In the genomic region with DNA sequence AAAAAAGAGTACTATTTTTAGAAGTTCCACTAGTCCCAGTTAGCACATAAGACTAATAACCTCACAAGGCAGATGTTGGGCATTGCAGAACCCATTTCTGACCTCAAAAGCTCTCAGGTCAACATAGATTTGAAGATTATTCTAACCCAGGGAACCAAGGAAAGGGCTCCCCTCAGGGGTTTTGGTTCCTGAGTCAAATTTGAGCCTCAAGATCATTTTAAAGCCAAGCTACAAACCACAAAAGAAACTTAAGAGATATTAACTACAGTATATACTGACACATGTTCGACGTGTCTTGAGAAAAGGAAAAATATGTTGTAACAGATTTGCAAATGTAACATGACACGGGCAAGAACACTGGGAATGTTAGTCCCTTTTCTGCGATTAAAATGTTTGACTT, we compare ENCODE assay signal across 24 cellular contexts.
DNase-seq lines count a peak whose midpoint lies in the region; ATAC-seq, FAIRE-seq and TF ChIP-seq lines count a peak whose summit lies in the region.
"Had no signal": no experiment of that assay in that cellular context is flagged by ENCODE, and none has a peak within 500 bp of the region (broad histone marks: within the 10 kb centered on the region; RNA-seq: fewer than 3 reads in every experiment).

No MANE protein-coding gene starts in this region.

- H3K79me1 ChIP-seq in mesendoderm (ENCODE audit: low read length), result peaks cover 21% of the 10 kb centered on the region

- H2AK5ac ChIP-seq in mesendoderm (ENCODE audit: low read length), result no peak overlapping the region

- H3K9ac ChIP-seq in DND-41 (ENCODE audit: low read depth, low read length) (no peak overlapping the region), mesendoderm (ENCODE audit: low read length) (no peak overlapping the region)
- H3K9ac ChIP-seq: BLaER1 treated with 17β-estradiol and CSF1 and Interleukin-3, amounts not matched to agents 10 nM and 100 nM; KMS-11; parathyroid adenoma had no signal

- 0 out of 2 replicates have a peak, but pooled peaks cover 8% of the 10 kb centered on the region for H3K36me3 ChIP-seq in DND-41 (ENCODE audit: insufficient read depth, low read length)
- H3K36me3 ChIP-seq in KOPT-K1 (ENCODE audit: insufficient read depth, low read length), result no peaks in the 10 kb centered on the region; the same call in 1 of the 2 replicates
- no peaks in the 10 kb centered on the region for H3K36me3 ChIP-seq in ascending aorta
- H3K36me3 ChIP-seq in mesendoderm (ENCODE audit: control insufficient read depth, insufficient read depth, low read length), result no peaks in the 10 kb centered on the region
- H3K36me3 ChIP-seq: Peyer's patch, SJSA1, transverse colon had no signal

- peaks cover 7 to 8% of the 10 kb centered on the region in 2 donors for H3K36me3 Mint-ChIP-seq in CD14-positive monocyte

- peaks cover 47% of the 10 kb centered on the region for H4K20me1 ChIP-seq in DND-41 (ENCODE audit: insufficient read depth, low read length)

- no peak for TF ChIP-seq CTCF in DND-41 (IDR thresholded peaks at IDR 0.05; ENCODE audit: borderline replicate concordance, extremely low read depth, low read length, poor library complexity, severe bottlenecking)
- TF ChIP-seq CTCF in ascending aorta (IDR thresholded peaks at IDR 0.05), result no peak
- no peak for TF ChIP-seq CTCF in CD14-positive monocyte (IDR thresholded peaks at IDR 0.05)

- H3K4me1 Mint-ChIP-seq in CD14-positive monocyte, result peaks cover 68% of the 10 kb centered on the region

- H3K27me3 ChIP-seq in DND-41 (ENCODE audit: insufficient read depth, low read length, poor library complexity) (no peaks in the 10 kb centered on the region), ascending aorta (no peaks in the 10 kb centered on the region), mesendoderm (ENCODE audit: insufficient read depth, low read length, poor library complexity) (no peaks in the 10 kb centered on the region)
- H3K27me3 ChIP-seq: BLaER1 treated with 17β-estradiol and CSF1 and Interleukin-3, amounts not matched to agents 10 nM and 100 nM; Peyer's patch; SJSA1; transverse colon had no signal

- no peak overlapping the region for H3K18ac ChIP-seq in mesendoderm (ENCODE audit: low read length)

- no peak overlapping the region for H2BK5ac ChIP-seq in mesendoderm (ENCODE audit: low read length)

- H3K4me3 ChIP-seq in DND-41 (ENCODE audit: low read depth in 1 of 2, low read length in 2 of 2) (no peak overlapping the region), ascending aorta (no peak overlapping the region), mesendoderm (ENCODE audit: low read length) (no peak overlapping the region)
- H3K4me3 ChIP-seq: BLaER1 treated with 17β-estradiol and CSF1 and Interleukin-3, amounts not matched to agents 10 nM and 100 nM; Peyer's patch; SJSA1; transverse colon had no signal

- no peak for FAIRE-seq in GM19239 (lab: Jason Lieb, UNC)
- FAIRE-seq: bronchial epithelial cell had no signal

- H3K4ac ChIP-seq in mesendoderm (ENCODE audit: low read depth, low read length), result no peak overlapping the region

- no peak overlapping the region; the same call in 1 of the 2 replicates for H3K27ac ChIP-seq in DND-41 (ENCODE audit: low read length)
- peak overlapping the region; percentile 57 for H3K27ac ChIP-seq in KOPT-K1 (ENCODE audit: low read depth, low read length, poor library complexity, severe bottlenecking)
- H3K27ac ChIP-seq in ascending aorta, result peak overlapping the region; percentile 23 to 58
- no peak overlapping the region for H3K27ac ChIP-seq in mesendoderm (ENCODE audit: low read depth, low read length)
- H3K27ac ChIP-seq: KMS-11, parathyroid adenoma, Peyer's patch, SJSA1 had no signal

- H3K27ac Mint-ChIP-seq in CD14-positive monocyte, result peak overlapping the region in 3 of 7 donors; percentile 53 to 69 (median 62)
- H3K27ac Mint-ChIP-seq: activated CD8-positive, alpha-beta T cell treated with anti-CD3 and anti-CD28 coated beads, Interleukin-2, amount 10 ng/mL, durations not matched to agents 7 days and 5 days; stimulated activated naive CD8-positive, alpha-beta T cell treated with anti-CD3 and anti-CD28 coated beads, Interleukin-15, amount 100 ng/mL, for 72 hours had no signal

- H3K79me2 ChIP-seq in DND-41 (ENCODE audit: insufficient read depth, low read length) (peaks cover 99% of the 10 kb centered on the region), mesendoderm (ENCODE audit: control insufficient read depth, insufficient read depth, low read length) (peaks cover 26% of the 10 kb centered on the region)

- H3K9me3 ChIP-seq in DND-41 (ENCODE audit: insufficient read depth, low read length, severe bottlenecking) (no peaks in the 10 kb centered on the region), KOPT-K1 (ENCODE audit: insufficient read depth, low read length, poor library complexity, severe bottlenecking) (no peaks in the 10 kb centered on the region), ascending aorta (no peaks in the 10 kb centered on the region)
- H3K9me3 ChIP-seq: Peyer's patch, SJSA1, transverse colon had no signal

- H3K4me3 Mint-ChIP-seq in CD14-positive monocyte, result no peak overlapping the region
- H3K4me3 Mint-ChIP-seq: activated CD8-positive, alpha-beta T cell treated with anti-CD3 and anti-CD28 coated beads, Interleukin-2, amount 10 ng/mL, durations not matched to agents 7 days and 5 days; stimulated activated naive CD8-positive, alpha-beta T cell treated with anti-CD3 and anti-CD28 coated beads, Interleukin-15, amount 100 ng/mL, for 72 hours had no signal

- H2BK120ac ChIP-seq in mesendoderm (ENCODE audit: low read depth, low read length), result peak overlapping the region; percentile 45

- intact Hi-C loops in ascending aorta (cut with DNase I), result no loop called here
- intact Hi-C loops in CD14-positive monocyte (cut with micrococcal nuclease), result loop anchor here in 1 of 2 donors (10.0 kb wide), 1 partner anchor 92 kb away; a partner anchor contains a TSS

- no peak overlapping the region for H3K56ac ChIP-seq in mesendoderm (ENCODE audit: low read length)

- H2AFZ ChIP-seq in DND-41 (ENCODE audit: low read depth, low read length), result no peak overlapping the region
- H2AFZ ChIP-seq: parathyroid adenoma had no signal

- H3K9me3 Mint-ChIP-seq in CD14-positive monocyte, result peaks cover 0 to 5% (median 3%) of the 10 kb centered on the region in 7 donors
- H3K9me3 Mint-ChIP-seq: naive thymus-derived CD8-positive, alpha-beta T cell; stimulated activated naive CD8-positive, alpha-beta T cell treated with anti-CD3 and anti-CD28 coated beads, Interleukin-15, amount 100 ng/mL, for 72 hours had no signal

- ATAC-seq in DND-41 (ENCODE audit: insufficient read depth, low read depth), result peak; percentile 36; the same call in 1 of the 3 replicates
- ATAC-seq: activated CD8-positive, alpha-beta T cell treated with anti-CD3 and anti-CD28 coated beads, Interleukin-2, amount 10 ng/mL, durations not matched to agents 7 days and 5 days; naive thymus-derived CD8-positive, alpha-beta T cell; right cardiac atrium; stimulated activated naive CD8-positive, alpha-beta T cell treated with anti-CD3 and anti-CD28 coated beads, Interleukin-15, amount 100 ng/mL, for 72 hours had no signal

- H3K23ac ChIP-seq in mesendoderm (ENCODE audit: low read length), result no peak overlapping the region

- H4K8ac ChIP-seq in mesendoderm (ENCODE audit: low read depth, low read length), result no peak overlapping the region

- H2BK15ac ChIP-seq in mesendoderm (replicated peaks; ENCODE audit: low read depth), result no peak overlapping the region

- H3K4me2 ChIP-seq in DND-41 (ENCODE audit: insufficient read depth, low read length) (no peak overlapping the region), mesendoderm (ENCODE audit: low read length) (no peak overlapping the region)
- H3K4me2 ChIP-seq: KMS-11 had no signal

- no peak overlapping the region for H4K5ac ChIP-seq in mesendoderm (ENCODE audit: low read length)

- DNase-seq in DND-41 (no peak), ascending aorta (ENCODE audit: low spot score in 2 of 2) (no peak), mesendoderm (no peak), AG20443 (ENCODE audit: low spot score) (no peak), GM19239 (ENCODE audit: insufficient read length, low spot score) (no peak), CD14-positive monocyte (ENCODE audit: low spot score) (no peak), GM03348 (ENCODE audit: low spot score) (no peak)
- DNase-seq: activated CD4-positive, CD25-positive, alpha-beta regulatory T cell treated with anti-CD3 and anti-CD28 coated beads, Interleukin-2, amount 50 U/mL, for 72 hours; activated CD8-positive, alpha-beta T cell treated with anti-CD3 and anti-CD28 coated beads, Interleukin-2, amount 10 ng/mL, durations not matched to agents 7 days and 5 days; cortex of kidney; glutamatergic neuron; naive thymus-derived CD8-positive, alpha-beta T cell; NCI-H1417; NCI-H446; Peyer's patch; right cardiac atrium; stimulated activated naive CD8-positive, alpha-beta T cell treated with anti-CD3 and anti-CD28 coated beads, Interleukin-15, amount 100 ng/mL, for 72 hours; transverse colon had no signal

- H3K4me1 ChIP-seq in DND-41 (ENCODE audit: insufficient read depth, low read length) (peaks cover 42% of the 10 kb centered on the region), ascending aorta (peaks cover 6 to 62% of the 10 kb centered on the region in 2 donors), mesendoderm (ENCODE audit: control insufficient read depth, low read depth, low read length) (peaks cover 6% of the 10 kb centered on the region)

- no CpG with 5 or more reads among the region's 4 CpGs for WGBS in mesendoderm (ENCODE audit: extremely low coverage, insufficient coverage, low lambda C conversion rate)

- no peaks in the 10 kb centered on the region for H3K27me3 Mint-ChIP-seq in CD14-positive monocyte (ENCODE audit: low read depth in 3 of 3)
- H3K27me3 Mint-ChIP-seq: naive thymus-derived CD8-positive, alpha-beta T cell; stimulated activated naive CD8-positive, alpha-beta T cell treated with anti-CD3 and anti-CD28 coated beads, Interleukin-15, amount 100 ng/mL, for 72 hours had no signal

Comparison
In these comparisons a context has a peak if more than half of its experiments do, and no peak if none do; other contexts are left out.
1. H3K27ac ChIP-seq: peak in KOPT-K1 (single experiment) and ascending aorta (2 of 2); none in DND-41 (single experiment) and mesendoderm (single experiment).